In genomic region chr11:132872223-132872622, GRCh38 we compare ENCODE assay signal across 25 cellular contexts.
DNase-seq lines count a peak whose midpoint lies in the region; ATAC-seq lines count a peak whose summit lies in the region.
"Had no signal": no experiment of that assay in that cellular context is flagged by ENCODE, and none has a peak within 500 bp of the region (broad histone marks: within the 10 kb centered on the region; RNA-seq: fewer than 3 reads in every experiment).

No MANE protein-coding gene starts in this region.

- no peaks in the 10 kb centered on the region for H3K27me3 Mint-ChIP-seq in activated T-cell treated with anti-CD3 and anti-CD28 coated beads, Interleukin-2, amount 50 U/mL, for 4 hours (ENCODE audit: low read depth)
- H3K27me3 Mint-ChIP-seq: CD4-positive, alpha-beta T cell had no signal

- no peaks in the 10 kb centered on the region for H3K36me3 Mint-ChIP-seq in activated T-cell treated with anti-CD3 and anti-CD28 coated beads, Interleukin-2, amount 50 U/mL, for 4 hours (ENCODE audit: insufficient read depth)

- no peaks in the 10 kb centered on the region for H3K9me3 Mint-ChIP-seq in activated T-cell treated with anti-CD3 and anti-CD28 coated beads, Interleukin-2, amount 50 U/mL, for 4 hours
- H3K9me3 Mint-ChIP-seq: CD4-positive, alpha-beta T cell had no signal

- H3K4me1 Mint-ChIP-seq in activated T-cell treated with anti-CD3 and anti-CD28 coated beads, Interleukin-2, amount 50 U/mL, for 4 hours (ENCODE audit: low read depth): no peaks in the 10 kb centered on the region
- H3K4me1 Mint-ChIP-seq: T-helper 17 cell had no signal

- ATAC-seq in activated T-cell treated with anti-CD3 and anti-CD28 coated beads, Interleukin-2, amount 50 U/mL, for 4 hours: no peak
- ATAC-seq: A549, PC-3, SK-N-SH treated with all-trans-retinoic acid at 6 μM for 48 hours, T-helper 17 cell had no signal

- peak; percentile 9 for DNase-seq in NCI-H2227 (lab: John Stamatoyannopoulos, UW; ENCODE audit: unreplicated experiment)
- no peak for DNase-seq in NCI-H2227 treated with DMSO at 0.1 percent for 48 hours (lab: John Stamatoyannopoulos, UW)
- DNase-seq in COR-L47 (lab: John Stamatoyannopoulos, UW): peak; percentile 2
- peak; percentile 67 for DNase-seq in NCI-H1105 treated with DMSO at 0.1 percent for 48 hours (lab: John Stamatoyannopoulos, UW)
- peak; percentile 68 for DNase-seq in NCI-H748 (lab: John Stamatoyannopoulos, UW; ENCODE audit: unreplicated experiment)
- no peak for DNase-seq in mesenteric fat pad (ENCODE audit: low spot score)
- DNase-seq in activated T-cell treated with anti-CD3 and anti-CD28 coated beads, Interleukin-2, amount 50 U/mL, for 4 hours: no peak
- no peak for DNase-seq in HuH-7.5 (ENCODE audit: low spot score)
- DNase-seq: AML-193; Caco-2; CD4-positive, alpha-beta T cell; DMS79 treated with DMSO at 0.1 percent for 48 hours; KBM-7; MV-4-11; NCI-H1694 treated with DMSO at 0.1 percent for 48 hours; NCI-H2107; NCI-H226; NCI-H526; NK-92 treated with Interleukin-12 subunit alpha and Interleukin-12 subunit beta, amount 100 ng/mL, for 24 hours; PC-3; SJCRH30; T-helper 17 cell; T1000 had no signal

- no peak overlapping the region for H3K4me3 Mint-ChIP-seq in activated T-cell treated with anti-CD3 and anti-CD28 coated beads, Interleukin-2, amount 50 U/mL, for 4 hours
- H3K4me3 Mint-ChIP-seq: CD4-positive, alpha-beta T cell; T-helper 17 cell had no signal

Comparison
In these comparisons a context has a peak if more than half of its experiments do, and no peak if none do; other contexts are left out.
1. DNase-seq: peak in NCI-H2227 (single experiment), COR-L47 (single experiment), NCI-H1105 treated with DMSO at 0.1 percent for 48 hours (single experiment) and NCI-H748 (single experiment); none in NCI-H2227 treated with DMSO at 0.1 percent for 48 hours (single experiment), mesenteric fat pad (single experiment), activated T-cell treated with anti-CD3 and anti-CD28 coated beads, Interleukin-2, amount 50 U/mL, for 4 hours (single experiment) and HuH-7.5 (single experiment).